ENCODE assay signal across 16 cellular contexts in genomic region chr7:108226723-108227359, GRCh38.
"Had no signal": no experiment of that assay in that cellular context is flagged by ENCODE, and none has a peak within 500 bp of the region (broad histone marks: within the 10 kb centered on the region; RNA-seq: fewer than 3 reads in every experiment).

No MANE protein-coding gene starts in this region.

- H3K9me3 ChIP-seq: gastroesophageal sphincter, right atrium auricular region, thoracic aorta, upper lobe of left lung had no signal

- FAIRE-seq: colon, endometrium had no signal

- H3K27ac ChIP-seq: brain microvascular endothelial cell, dorsolateral prefrontal cortex, gastroesophageal sphincter, right atrium auricular region, thoracic aorta, upper lobe of left lung, WERI-Rb-1 had no signal

- H3K4me1 ChIP-seq: gastroesophageal sphincter, right atrium auricular region, upper lobe of left lung had no signal

- DNase-seq: activated CD4-positive, alpha-beta T cell treated with anti-CD3 and anti-CD28 coated beads for 1 hour; activated CD4-positive, alpha-beta T cell treated with anti-CD3 and anti-CD28 coated beads, Interleukin-2, amount 50 U/mL, for 4 hours; activated naive CD8-positive, alpha-beta T cell treated with anti-CD3 and anti-CD28 coated beads for 36 hours; amygdala; brain microvascular endothelial cell; central memory CD4-positive, alpha-beta T cell; dorsolateral prefrontal cortex; immature natural killer cell; naive B cell; upper lobe of left lung; WERI-Rb-1 had no signal

- H3K36me3 ChIP-seq: brain microvascular endothelial cell, gastroesophageal sphincter, right atrium auricular region, thoracic aorta, upper lobe of left lung, WERI-Rb-1 had no signal

- H3K27me3 ChIP-seq: brain microvascular endothelial cell, dorsolateral prefrontal cortex, gastroesophageal sphincter, right atrium auricular region, upper lobe of left lung had no signal

- H3K4me3 ChIP-seq: dorsolateral prefrontal cortex, gastroesophageal sphincter, right atrium auricular region, thoracic aorta, upper lobe of left lung had no signal
